ENCODE assay signal across 8 cellular contexts in the genomic region with DNA sequence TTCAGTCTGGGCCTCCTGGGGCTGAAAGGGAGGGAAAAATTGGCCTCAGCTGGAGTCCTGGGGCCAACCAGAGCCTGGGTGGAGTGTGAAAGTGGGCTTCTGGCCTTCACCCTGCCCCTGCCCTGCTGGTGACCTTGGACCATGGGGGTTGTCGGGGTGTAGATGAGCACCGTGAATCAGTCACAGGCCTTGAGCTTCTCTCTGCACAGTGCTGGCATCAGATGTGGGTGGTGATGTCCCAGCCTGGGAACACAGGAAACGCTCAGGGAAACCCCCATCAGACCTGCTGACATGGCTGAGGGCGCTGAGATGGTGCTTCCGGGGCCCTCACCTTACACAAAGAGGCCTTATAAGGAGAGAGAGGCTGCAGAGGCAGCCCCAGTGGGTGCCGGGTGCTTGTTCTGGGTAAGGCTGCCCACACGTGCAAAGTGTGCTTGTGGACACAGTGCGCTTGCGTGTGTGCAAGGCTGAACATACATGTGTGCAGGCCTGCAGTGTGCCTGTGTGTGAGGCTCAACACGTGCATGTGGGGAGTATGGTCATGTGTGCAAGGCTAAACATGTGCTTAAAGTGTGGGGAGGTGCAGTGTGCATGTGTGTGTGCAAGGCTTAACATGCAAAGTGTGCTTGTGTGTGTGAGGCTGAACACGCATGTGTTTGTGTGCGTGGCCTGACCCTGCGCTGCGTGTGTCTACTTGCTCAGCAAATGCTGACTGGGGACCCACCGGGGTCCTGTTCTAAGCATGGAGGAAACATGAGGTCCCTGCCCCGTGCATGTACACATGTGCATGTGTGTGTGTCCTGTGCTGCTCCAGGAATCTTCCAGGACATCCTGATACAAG. TPM values are rescaled to one million over a fixed set of nuclear protein-coding genes. Genes with fewer than 3 reads are reported as not detected.
A peak's percentile ranks its signal among the peaks of the same experiment; 100 is the strongest.
DNase-seq lines count a peak whose midpoint lies in the region; ATAC-seq and TF ChIP-seq lines count a peak whose summit lies in the region.

No MANE protein-coding gene starts in this region.

- no peaks in the 10 kb centered on the region for H3K27me3 ChIP-seq in ascending aorta
- no peaks in the 10 kb centered on the region for H3K27me3 ChIP-seq in muscle layer of colon (ENCODE audit: control insufficient read depth in 1 of 2, insufficient read depth in 2 of 2, low read length in 2 of 2)

- peak overlapping the region; percentile 83 to 84 for H3K4me3 Mint-ChIP-seq in stimulated activated naive CD8-positive, alpha-beta T cell treated with anti-CD3 and anti-CD28 coated beads, Interleukin-15, amount 100 ng/mL, for 72 hours

- peak; percentile 87 for DNase-seq in GM13977 (ENCODE audit: low spot score)
- DNase-seq in T follicular helper cell (ENCODE audit: low read depth), result peak; percentile 90
- no peak for DNase-seq in ascending aorta (ENCODE audit: low spot score in 2 of 2)
- peak; percentile 81 to 93 for DNase-seq in stimulated activated naive CD8-positive, alpha-beta T cell treated with anti-CD3 and anti-CD28 coated beads, Interleukin-15, amount 100 ng/mL, for 72 hours
- DNase-seq in HPDE6-E6E7 (ENCODE audit: extremely low spot score), result no peak
- DNase-seq in DMS79 (lab: John Stamatoyannopoulos, UW), result no peak

- TF ChIP-seq CTCF in GM13977 (IDR thresholded peaks at IDR 0.05; ENCODE audit: extremely low read depth, insufficient read depth, missing control alignments) (no peak), ascending aorta (IDR thresholded peaks at IDR 0.05) (no peak)

- H3K27me3 Mint-ChIP-seq in stimulated activated naive CD8-positive, alpha-beta T cell treated with anti-CD3 and anti-CD28 coated beads, Interleukin-15, amount 100 ng/mL, for 72 hours, result no peaks in the 10 kb centered on the region

- H3K4me3 ChIP-seq in ascending aorta, result peak overlapping the region in 1 of 2 donors; percentile 42
- H3K4me3 ChIP-seq in muscle layer of colon (ENCODE audit: low read depth in 1 of 2, low read length in 2 of 2), result peak overlapping the region in 1 of 2 donors; percentile 11

- H3K27ac ChIP-seq in ascending aorta, result peak overlapping the region; percentile 93 to 96
- peak overlapping the region; percentile 77 for H3K27ac ChIP-seq in muscle layer of colon (ENCODE audit: low read depth, low read length)

- H3K9ac ChIP-seq in muscle layer of colon (ENCODE audit: low read length), result no peak overlapping the region

- no peaks in the 10 kb centered on the region for H3K9me3 ChIP-seq in ascending aorta
- no peaks in the 10 kb centered on the region for H3K9me3 ChIP-seq in muscle layer of colon (ENCODE audit: low read length)

- H3K36me3 ChIP-seq in ascending aorta (peaks cover 11 to 14% of the 10 kb centered on the region in 2 donors), muscle layer of colon (ENCODE audit: insufficient read depth, low read length) (no peaks in the 10 kb centered on the region)

- H3K27ac Mint-ChIP-seq in stimulated activated naive CD8-positive, alpha-beta T cell treated with anti-CD3 and anti-CD28 coated beads, Interleukin-15, amount 100 ng/mL, for 72 hours, result peak overlapping the region; percentile 93 to 96

- no peaks in the 10 kb centered on the region for H3K9me3 Mint-ChIP-seq in stimulated activated naive CD8-positive, alpha-beta T cell treated with anti-CD3 and anti-CD28 coated beads, Interleukin-15, amount 100 ng/mL, for 72 hours

- intact Hi-C loops in ascending aorta (cut with DNase I), result no loop called here

- in situ Hi-C loops in GM13977 (cut with MboI; ENCODE audit: low pct_unique_long_range_greater_than_20kb, low sequenced_read_pairs, unreplicated experiment), result no loop called here

- peaks cover 19 to 33% of the 10 kb centered on the region in 2 donors for H3K4me1 ChIP-seq in ascending aorta
- H3K4me1 ChIP-seq in muscle layer of colon (ENCODE audit: insufficient read depth, low read length), result peaks cover 31% of the 10 kb centered on the region

- H3K4me1 Mint-ChIP-seq in stimulated activated naive CD8-positive, alpha-beta T cell treated with anti-CD3 and anti-CD28 coated beads, Interleukin-15, amount 100 ng/mL, for 72 hours, result peaks cover 90% of the 10 kb centered on the region

- peak; percentile 83 for ATAC-seq in HG02759 (IDR thresholded peaks at IDR 0.05; ENCODE audit: unreplicated experiment)
- ATAC-seq in stimulated activated naive CD8-positive, alpha-beta T cell treated with anti-CD3 and anti-CD28 coated beads, Interleukin-15, amount 100 ng/mL, for 72 hours, result peak; percentile 95

RNA-seq across cellular contexts. Expression of a gene that starts 6.5 kb away (rescaled TPM):
- 360 TPM for total RNA-seq in ascending aorta

RNA-seq across cellular contexts. Expression of a gene that starts 27.4 kb away (rescaled TPM):
- 104 TPM for total RNA-seq in ascending aorta

RNA-seq across cellular contexts. Expression of a gene that starts 27.7 kb away (rescaled TPM):
- total RNA-seq in ascending aorta, result 41.3 TPM

RNA-seq across cellular contexts. Expression of a gene that starts 55.3 kb away (rescaled TPM):
- 87.7 TPM for total RNA-seq in ascending aorta

RNA-seq across cellular contexts. Expression of a gene that starts 57.6 kb away (rescaled TPM):
- 2.6 TPM for total RNA-seq in ascending aorta

Comparison
In these comparisons a context has a peak if more than half of its experiments do, and no peak if none do; other contexts are left out.
1. DNase-seq: peak in GM13977 (single experiment), T follicular helper cell (single experiment) and stimulated activated naive CD8-positive, alpha-beta T cell treated with anti-CD3 and anti-CD28 coated beads, Interleukin-15, amount 100 ng/mL, for 72 hours (2 of 2); none in ascending aorta (0 of 2), HPDE6-E6E7 (single experiment) and DMS79 (single experiment).